ENCODE assay signal across 8 cellular contexts in genomic region chr11:119615003-119615878, GRCh38.
DNase-seq lines count a peak whose midpoint lies in the region; ATAC-seq and TF ChIP-seq lines count a peak whose summit lies in the region.

No MANE protein-coding gene starts in this region.

- no peak overlapping the region for H3K4me3 Mint-ChIP-seq in stimulated activated naive CD8-positive, alpha-beta T cell treated with anti-CD3 and anti-CD28 coated beads, Interleukin-15, amount 100 ng/mL, for 72 hours

- H3K36me3 ChIP-seq in ACC112 (ENCODE audit: insufficient read depth, low read length): no peaks in the 10 kb centered on the region
- no peaks in the 10 kb centered on the region for H3K36me3 ChIP-seq in esophagus squamous epithelium

- H3K4me3 ChIP-seq in ACC112 (ENCODE audit: low read depth, low read length) (no peak overlapping the region), esophagus squamous epithelium (no peak overlapping the region)

- H3K27ac Mint-ChIP-seq in stimulated activated naive CD8-positive, alpha-beta T cell treated with anti-CD3 and anti-CD28 coated beads, Interleukin-15, amount 100 ng/mL, for 72 hours: no peak overlapping the region

- H3K4me1 ChIP-seq in ACC112 (ENCODE audit: control insufficient read depth, insufficient read depth, low read length, unreplicated experiment): peaks cover 23% of the 10 kb centered on the region
- H3K4me1 ChIP-seq in esophagus squamous epithelium: peaks cover 8 to 22% (median 12%) of the 10 kb centered on the region in 3 donors

- H3K27me3 Mint-ChIP-seq in stimulated activated naive CD8-positive, alpha-beta T cell treated with anti-CD3 and anti-CD28 coated beads, Interleukin-15, amount 100 ng/mL, for 72 hours: peaks cover 26% of the 10 kb centered on the region

- TF ChIP-seq CTCF in GM20000 (IDR thresholded peaks at IDR 0.05; ENCODE audit: extremely low read depth, missing control alignments): no peak
- no peak for TF ChIP-seq CTCF in esophagus squamous epithelium (IDR thresholded peaks at IDR 0.05)

- H3K27me3 ChIP-seq in ACC112 (ENCODE audit: insufficient read depth, low read length): no peaks in the 10 kb centered on the region
- H3K27me3 ChIP-seq in esophagus squamous epithelium: peaks cover 0 to 3% (median 0%) of the 10 kb centered on the region in 4 donors

- H3K27ac ChIP-seq in ACC112 (ENCODE audit: low read depth, low read length) (peak overlapping the region; percentile 66), esophagus squamous epithelium (peak overlapping the region; percentile 30 to 69 (median 54))

- DNase-seq in GM20000 (ENCODE audit: low spot score) (peak; percentile 61), NCI-H226 (peak; percentile 87), esophagus squamous epithelium (lab: John Stamatoyannopoulos, UW) (no peak), pulmonary artery endothelial cell (ENCODE audit: low read depth, low spot score) (peak; percentile 69), cerebellar cortex (ENCODE audit: low spot score) (no peak)
- no peak for DNase-seq in stimulated activated naive CD8-positive, alpha-beta T cell treated with anti-CD3 and anti-CD28 coated beads, Interleukin-15, amount 100 ng/mL, for 72 hours

- TF ChIP-seq POLR2A in esophagus squamous epithelium (IDR thresholded peaks at IDR 0.05): no peak

- H3K9me3 ChIP-seq in esophagus squamous epithelium: no peaks in the 10 kb centered on the region

- 50 to 59% methylated on average over 9 of the region's 9 CpGs for WGBS in esophagus squamous epithelium, 2 donors

- intact Hi-C loops in esophagus squamous epithelium (cut with DNase I): no loop called here

- H3K9me3 Mint-ChIP-seq in stimulated activated naive CD8-positive, alpha-beta T cell treated with anti-CD3 and anti-CD28 coated beads, Interleukin-15, amount 100 ng/mL, for 72 hours: no peaks in the 10 kb centered on the region

- ATAC-seq in stimulated activated naive CD8-positive, alpha-beta T cell treated with anti-CD3 and anti-CD28 coated beads, Interleukin-15, amount 100 ng/mL, for 72 hours: no peak
- ATAC-seq in HG02610 (IDR thresholded peaks at IDR 0.05; ENCODE audit: unreplicated experiment): no peak

- no peaks in the 10 kb centered on the region for H3K79me2 ChIP-seq in ACC112 (ENCODE audit: control insufficient read depth, insufficient read depth, low read length, unreplicated experiment)

- H3K4me1 Mint-ChIP-seq in stimulated activated naive CD8-positive, alpha-beta T cell treated with anti-CD3 and anti-CD28 coated beads, Interleukin-15, amount 100 ng/mL, for 72 hours: no peaks in the 10 kb centered on the region

- H2AFZ ChIP-seq in ACC112 (ENCODE audit: low read length, unreplicated experiment): no peak overlapping the region

Comparison
In these comparisons a context has a peak if more than half of its experiments do, and no peak if none do; other contexts are left out.
1. DNase-seq: peak in GM20000 (single experiment), NCI-H226 (single experiment) and pulmonary artery endothelial cell (single experiment); none in esophagus squamous epithelium (single experiment), stimulated activated naive CD8-positive, alpha-beta T cell treated with anti-CD3 and anti-CD28 coated beads, Interleukin-15, amount 100 ng/mL, for 72 hours (0 of 2) and cerebellar cortex (single experiment).